ENCODE assay signal across 1 cellular context in the genomic region with DNA sequence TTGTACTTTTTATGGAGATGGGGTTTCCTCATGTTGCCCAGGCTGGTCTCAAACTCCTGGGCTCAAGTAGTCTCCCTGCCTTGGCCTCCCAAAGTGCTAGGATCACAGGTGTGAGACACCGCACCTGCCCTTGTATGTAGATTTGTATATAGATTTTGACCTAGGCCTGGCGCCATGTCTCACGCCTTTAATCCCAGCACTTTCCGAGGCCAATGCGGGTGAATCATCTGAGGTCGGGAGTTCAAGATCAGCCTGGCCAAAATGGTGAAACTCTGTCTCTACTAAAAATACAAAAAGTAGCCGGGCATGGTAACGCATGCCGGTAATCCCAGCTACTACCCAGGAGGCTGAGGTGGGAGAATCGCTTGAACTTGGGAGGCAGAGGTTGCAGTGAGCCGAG. TPM values are rescaled to one million over a fixed set of nuclear protein-coding genes. Genes with fewer than 3 reads are reported as not detected.
"Had no signal": no experiment of that assay in that cellular context is flagged by ENCODE, and none has a peak within 500 bp of the region (broad histone marks: within the 10 kb centered on the region; RNA-seq: fewer than 3 reads in every experiment).

No MANE protein-coding gene starts in this region.

RNA-seq across cellular contexts. Expression of a gene that starts 39.4 kb away (rescaled TPM):
- total RNA-seq: bronchial epithelial cell had no signal
